In genomic region chr5:174489233-174489632, GRCh38 we compare ENCODE assay signal across 7 cellular contexts.
"Had no signal": no experiment of that assay in that cellular context is flagged by ENCODE, and none has a peak within 500 bp of the region (broad histone marks: within the 10 kb centered on the region; RNA-seq: fewer than 3 reads in every experiment).

No MANE protein-coding gene starts in this region.

- H3K27me3 Mint-ChIP-seq: IgD-negative memory B cell had no signal

- H3K4me1 Mint-ChIP-seq: GM23338, IgD-negative memory B cell had no signal

- H3K36me3 Mint-ChIP-seq: IgD-negative memory B cell had no signal

- H3K4me3 Mint-ChIP-seq: GM23338, H9 had no signal

- DNase-seq: H9, HCEC 1CT, KBM-7 had no signal

- ATAC-seq: GM23338, HepG2 had no signal

- H3K27ac Mint-ChIP-seq: GM23338, H9, IgD-negative memory B cell had no signal

- H3K27ac ChIP-seq: HL-60 had no signal
